18 cellular contexts compared by ENCODE assay signal in the genomic region with DNA sequence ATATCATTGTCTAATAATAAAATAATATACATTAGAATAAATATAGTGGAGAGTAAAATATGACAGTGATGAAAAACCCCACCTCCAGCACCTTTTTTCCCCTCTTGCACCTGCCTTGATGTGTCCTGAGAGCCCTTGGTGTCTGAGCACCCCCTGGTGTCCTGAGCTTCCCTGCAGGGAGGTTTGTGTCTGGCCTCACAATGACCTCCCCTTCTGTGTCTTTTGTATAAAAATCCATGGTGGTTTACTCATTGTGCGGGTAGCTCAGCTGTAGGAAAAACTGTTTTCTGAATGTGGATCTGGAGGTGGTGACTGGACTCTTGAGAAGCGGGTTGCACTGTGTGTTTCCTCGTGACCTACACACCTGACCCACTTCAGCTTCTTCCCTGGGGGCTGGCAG.
A peak's percentile ranks its signal among the peaks of the same experiment; 100 is the strongest.
DNase-seq lines count a peak whose midpoint lies in the region; ATAC-seq, FAIRE-seq and TF ChIP-seq lines count a peak whose summit lies in the region.
"Had no signal": no experiment of that assay in that cellular context is flagged by ENCODE, and none has a peak within 500 bp of the region (broad histone marks: within the 10 kb centered on the region; RNA-seq: fewer than 3 reads in every experiment).

No MANE protein-coding gene starts in this region.

- H4K20me1 ChIP-seq in Loucy (ENCODE audit: insufficient read depth, low read length, poor library complexity, severe bottlenecking) = no peaks in the 10 kb centered on the region

- CTCF ChIA-PET in CD8-positive, alpha-beta T cell (lab: Charles Lee) = interaction anchor here (2.7 kb wide), 1 partner anchor 22 kb away, joined by 8 read pairs; no protein-coding TSS in a partner anchor
- CTCF ChIA-PET in naive thymus-derived CD4-positive, alpha-beta T cell (lab: Charles Lee) = interaction anchor here (1.1 to 1.2 kb wide), 2 partner anchors 11 to 34 kb away, joined by 3 to 4 read pairs; no protein-coding TSS in a partner anchor
- CTCF ChIA-PET in activated CD8-positive, alpha-beta memory T cell treated with anti-CD3 and anti-CD28 coated beads, Interleukin-2, amount 10 ng/mL, durations not matched to agents 7 days and 5 days (lab: Charles Lee) = interaction anchor here (1.2 to 1.3 kb wide), 2 partner anchors 10 to 145 kb away, joined by 3 to 4 read pairs; no protein-coding TSS in a partner anchor

- H3K9me3 Mint-ChIP-seq in activated naive CD4-positive, alpha-beta T cell treated with anti-CD3 and anti-CD28 coated beads, Interleukin-2, amount 50 U/mL, for 24 hours = no peaks in the 10 kb centered on the region
- no peaks in the 10 kb centered on the region for H3K9me3 Mint-ChIP-seq in CD8-positive, alpha-beta T cell
- H3K9me3 Mint-ChIP-seq in naive thymus-derived CD4-positive, alpha-beta T cell = no peaks in the 10 kb centered on the region
- no peaks in the 10 kb centered on the region for H3K9me3 Mint-ChIP-seq in activated CD8-positive, alpha-beta memory T cell treated with anti-CD3 and anti-CD28 coated beads, Interleukin-2, amount 10 ng/mL, durations not matched to agents 7 days and 5 days (ENCODE audit: low read depth)

- H3K4me3 ChIP-seq in CD8-positive, alpha-beta T cell (ENCODE audit: low read depth, low read length) = no peak overlapping the region
- H3K4me3 ChIP-seq in Loucy (ENCODE audit: low read length, poor library complexity, severe bottlenecking) = no peak overlapping the region
- no peak overlapping the region for H3K4me3 ChIP-seq in naive thymus-derived CD4-positive, alpha-beta T cell (ENCODE audit: low read length)
- H3K4me3 ChIP-seq in small intestine (ENCODE audit: low read depth in 1 of 2, low read length in 2 of 2) = no peak overlapping the region

- H3K36me3 Mint-ChIP-seq in activated naive CD4-positive, alpha-beta T cell treated with anti-CD3 and anti-CD28 coated beads, Interleukin-2, amount 50 U/mL, for 24 hours = no peaks in the 10 kb centered on the region
- H3K36me3 Mint-ChIP-seq in CD8-positive, alpha-beta T cell = no peaks in the 10 kb centered on the region
- no peaks in the 10 kb centered on the region for H3K36me3 Mint-ChIP-seq in naive thymus-derived CD4-positive, alpha-beta T cell
- no peaks in the 10 kb centered on the region for H3K36me3 Mint-ChIP-seq in activated CD8-positive, alpha-beta memory T cell treated with anti-CD3 and anti-CD28 coated beads, Interleukin-2, amount 10 ng/mL, durations not matched to agents 7 days and 5 days

- ATAC-seq in CD8-positive, alpha-beta T cell = no peak
- no peak for ATAC-seq in naive thymus-derived CD4-positive, alpha-beta T cell
- ATAC-seq in activated CD8-positive, alpha-beta memory T cell treated with anti-CD3 and anti-CD28 coated beads, Interleukin-2, amount 10 ng/mL, durations not matched to agents 7 days and 5 days = no peak
- ATAC-seq: HCT116 had no signal

- no peak overlapping the region for H2AFZ ChIP-seq in Loucy (ENCODE audit: low read length)

- H3K27ac ChIP-seq in CD8-positive, alpha-beta T cell (ENCODE audit: low read depth, low read length) = no peak overlapping the region
- H3K27ac ChIP-seq in naive thymus-derived CD4-positive, alpha-beta T cell (ENCODE audit: low read depth, low read length) = no peak overlapping the region
- peak overlapping the region in 1 of 2 donors; percentile 34 for H3K27ac ChIP-seq in small intestine (ENCODE audit: low read depth in 1 of 2, low read length in 1 of 2)
- H3K27ac ChIP-seq: C4-2B had no signal

- POLR2A ChIA-PET in CD8-positive, alpha-beta T cell (lab: Charles Lee) = no interaction called here
- POLR2A ChIA-PET in naive thymus-derived CD4-positive, alpha-beta T cell (lab: Charles Lee) = no interaction called here

- H3K36me3 ChIP-seq in CD8-positive, alpha-beta T cell (ENCODE audit: insufficient read depth, low read length) = no peaks in the 10 kb centered on the region
- H3K36me3 ChIP-seq in Loucy (ENCODE audit: insufficient read depth, low read length) = no peaks in the 10 kb centered on the region
- H3K36me3 ChIP-seq in naive thymus-derived CD4-positive, alpha-beta T cell (ENCODE audit: control insufficient read depth in 2 of 3, insufficient read depth in 3 of 3, low read length in 3 of 3) = no peaks in the 10 kb centered on the region
- no peaks in the 10 kb centered on the region for H3K36me3 ChIP-seq in small intestine (ENCODE audit: control insufficient read depth in 2 of 2, insufficient read depth in 2 of 2, low read length in 2 of 2)

- H3K79me2 ChIP-seq in Loucy (ENCODE audit: insufficient read depth, low read length) = no peaks in the 10 kb centered on the region

- peaks cover 11% of the 10 kb centered on the region for H3K4me1 ChIP-seq in CD8-positive, alpha-beta T cell (ENCODE audit: insufficient read depth, low read length)
- H3K4me1 ChIP-seq in Loucy (ENCODE audit: insufficient read depth, low read length, poor library complexity, severe bottlenecking) (peaks cover 4% of the 10 kb centered on the region), small intestine (ENCODE audit: control insufficient read depth in 2 of 2, insufficient read depth in 1 of 2, low read depth in 1 of 2, low read length in 1 of 2) (no peaks in the 10 kb centered on the region)
- H3K4me1 ChIP-seq in naive thymus-derived CD4-positive, alpha-beta T cell (ENCODE audit: control insufficient read depth in 2 of 2, insufficient read depth in 2 of 2, low read length in 2 of 2) = peaks cover 0 to 8% of the 10 kb centered on the region in 2 donors

- H3K27ac Mint-ChIP-seq in activated naive CD4-positive, alpha-beta T cell treated with anti-CD3 and anti-CD28 coated beads, Interleukin-2, amount 50 U/mL, for 24 hours = peak overlapping the region; percentile 52
- peak overlapping the region; percentile 41 for H3K27ac Mint-ChIP-seq in CD8-positive, alpha-beta T cell
- peak overlapping the region in 7 of 9 donors; percentile 18 to 72 (median 67) for H3K27ac Mint-ChIP-seq in naive thymus-derived CD4-positive, alpha-beta T cell
- H3K27ac Mint-ChIP-seq in activated CD8-positive, alpha-beta memory T cell treated with anti-CD3 and anti-CD28 coated beads, Interleukin-2, amount 10 ng/mL, durations not matched to agents 7 days and 5 days = no peak overlapping the region

- no peak for FAIRE-seq in small intestine (lab: Jason Lieb, UNC)
- FAIRE-seq: H54 had no signal

- peaks cover 12% of the 10 kb centered on the region for H3K4me1 Mint-ChIP-seq in activated naive CD4-positive, alpha-beta T cell treated with anti-CD3 and anti-CD28 coated beads, Interleukin-2, amount 50 U/mL, for 24 hours
- H3K4me1 Mint-ChIP-seq in CD8-positive, alpha-beta T cell (ENCODE audit: low read depth) = peaks cover 14% of the 10 kb centered on the region
- H3K4me1 Mint-ChIP-seq in naive thymus-derived CD4-positive, alpha-beta T cell = peaks cover 0 to 35% (median 25%) of the 10 kb centered on the region in 7 donors
- no peaks in the 10 kb centered on the region for H3K4me1 Mint-ChIP-seq in activated CD8-positive, alpha-beta memory T cell treated with anti-CD3 and anti-CD28 coated beads, Interleukin-2, amount 10 ng/mL, durations not matched to agents 7 days and 5 days

- no peaks in the 10 kb centered on the region for H3F3A ChIP-seq in Loucy (ENCODE audit: low read depth)

- H3K27me3 ChIP-seq in CD8-positive, alpha-beta T cell (ENCODE audit: insufficient read depth, low read length) = no peaks in the 10 kb centered on the region
- H3K27me3 ChIP-seq in Loucy (ENCODE audit: insufficient read depth, low read length, poor library complexity, severe bottlenecking) (no peaks in the 10 kb centered on the region), small intestine (ENCODE audit: control insufficient read depth in 2 of 2, insufficient read depth in 2 of 2, low read length in 2 of 2) (peaks cover 0 to 2% of the 10 kb centered on the region in 2 donors)
- peaks cover 0 to 9% of the 10 kb centered on the region in 2 donors for H3K27me3 ChIP-seq in naive thymus-derived CD4-positive, alpha-beta T cell (ENCODE audit: control insufficient read depth in 2 of 2, insufficient read depth in 2 of 2, low read length in 2 of 2)

- no peak overlapping the region for H3K4me3 Mint-ChIP-seq in activated naive CD4-positive, alpha-beta T cell treated with anti-CD3 and anti-CD28 coated beads, Interleukin-2, amount 50 U/mL, for 24 hours
- H3K4me3 Mint-ChIP-seq in CD8-positive, alpha-beta T cell = no peak overlapping the region
- peak overlapping the region in 4 of 10 donors; percentile 12 to 66 (median 38) for H3K4me3 Mint-ChIP-seq in naive thymus-derived CD4-positive, alpha-beta T cell
- H3K4me3 Mint-ChIP-seq in activated CD8-positive, alpha-beta memory T cell treated with anti-CD3 and anti-CD28 coated beads, Interleukin-2, amount 10 ng/mL, durations not matched to agents 7 days and 5 days = no peak overlapping the region

- no peak for DNase-seq in activated naive CD4-positive, alpha-beta T cell (lab: John Stamatoyannopoulos, UW)
- no peak for DNase-seq in CD8-positive, alpha-beta T cell
- no peak for DNase-seq in naive thymus-derived CD4-positive, alpha-beta T cell
- DNase-seq in small intestine = no peak
- DNase-seq in hypothalamus (lab: John Stamatoyannopoulos, UW) = no peak
- DNase-seq in activated CD8-positive, alpha-beta memory T cell treated with anti-CD3 and anti-CD28 coated beads, Interleukin-2, amount 10 ng/mL, durations not matched to agents 7 days and 5 days = no peak
- DNase-seq: ACHN, Calu3, DMS 273 treated with DMSO at 0.1 percent for 48 hours, DMS79 treated with DMSO at 0.1 percent for 48 hours, GF-D8, IMR-90, KBM-7 had no signal

- WGBS in small intestine, 3 donors = 55 to 61% (median 56%) methylated on average over 3 of the region's 3 CpGs

- TF ChIP-seq CTCF in CD8-positive, alpha-beta T cell (IDR thresholded peaks at IDR 0.05) = no peak
- TF ChIP-seq CTCF in Loucy (conservative IDR thresholded peaks at IDR 0.05; ENCODE audit: low read length) = 0 out of 2 replicates have a peak, but pooled peaks have one; percentile 16

- H3K27me3 Mint-ChIP-seq in activated naive CD4-positive, alpha-beta T cell treated with anti-CD3 and anti-CD28 coated beads, Interleukin-2, amount 50 U/mL, for 24 hours = no peaks in the 10 kb centered on the region
- H3K27me3 Mint-ChIP-seq in CD8-positive, alpha-beta T cell (ENCODE audit: low read depth) = peaks cover 2% of the 10 kb centered on the region
- peaks cover 0 to 76% (median 9%) of the 10 kb centered on the region in 5 donors for H3K27me3 Mint-ChIP-seq in naive thymus-derived CD4-positive, alpha-beta T cell
- peaks cover 63% of the 10 kb centered on the region for H3K27me3 Mint-ChIP-seq in activated CD8-positive, alpha-beta memory T cell treated with anti-CD3 and anti-CD28 coated beads, Interleukin-2, amount 10 ng/mL, durations not matched to agents 7 days and 5 days

- H3K9me3 ChIP-seq in CD8-positive, alpha-beta T cell (ENCODE audit: low read length) = no peaks in the 10 kb centered on the region
- no peaks in the 10 kb centered on the region for H3K9me3 ChIP-seq in Loucy (ENCODE audit: insufficient read depth, low read depth, low read length)
- H3K9me3 ChIP-seq in naive thymus-derived CD4-positive, alpha-beta T cell (ENCODE audit: control insufficient read depth in 2 of 3, low read length in 3 of 3) = no peaks in the 10 kb centered on the region
- H3K9me3 ChIP-seq in small intestine (ENCODE audit: control insufficient read depth, low read depth) = no peaks in the 10 kb centered on the region

- H3K4me2 ChIP-seq in Loucy (ENCODE audit: low read depth, low read length, poor library complexity, severe bottlenecking) = no peak overlapping the region

- intact Hi-C loops in CD8-positive, alpha-beta T cell (cut with DNase I, micrococcal nuclease) = no loop called here
- intact Hi-C loops in naive thymus-derived CD4-positive, alpha-beta T cell (cut with micrococcal nuclease) = no loop called here

- H3K9ac ChIP-seq in Loucy (ENCODE audit: low read depth, low read length, poor library complexity, severe bottlenecking) = no peak overlapping the region

- no peaks in the 10 kb centered on the region for H3K9me2 ChIP-seq in Loucy (replicated peaks; ENCODE audit: low read depth, low read length)
